In genomic region chr13:67193979-67194378, GRCh38 we compare ENCODE assay signal across 17 cellular contexts. TPM values are rescaled to one million over a fixed set of nuclear protein-coding genes. Genes with fewer than 3 reads are reported as not detected.
A peak's percentile ranks its signal among the peaks of the same experiment; 100 is the strongest.
DNase-seq lines count a peak whose midpoint lies in the region; ATAC-seq, FAIRE-seq and TF ChIP-seq lines count a peak whose summit lies in the region.
"Had no signal": no experiment of that assay in that cellular context is flagged by ENCODE, and none has a peak within 500 bp of the region (broad histone marks: within the 10 kb centered on the region; RNA-seq: fewer than 3 reads in every experiment).

No MANE protein-coding gene starts in this region.

- H3K27me3 ChIP-seq in foreskin keratinocyte, result no peaks in the 10 kb centered on the region
- H3K27me3 ChIP-seq: BLaER1 treated with 17β-estradiol and CSF1 and Interleukin-3, amounts not matched to agents 10 nM and 100 nM had no signal

- CTCF ChIA-PET in OCI-LY7 (lab: Charles Lee; ENCODE audit: unreplicated experiment), result no interaction called here

- H3K9ac ChIP-seq in kidney (ENCODE audit: low read length in 2 of 2), result no peak overlapping the region
- H3K9ac ChIP-seq: BLaER1 treated with 17β-estradiol and CSF1 and Interleukin-3, amounts not matched to agents 10 nM and 100 nM had no signal

- H3K9me2 ChIP-seq in OCI-LY7 (ENCODE audit: insufficient read depth, low read length), result no peaks in the 10 kb centered on the region

- TF ChIP-seq CTCF in OCI-LY7 (conservative IDR thresholded peaks at IDR 0.05; ENCODE audit: low read length), result no peak
- TF ChIP-seq CTCF in kidney (IDR thresholded peaks at IDR 0.05; ENCODE audit: borderline replicate concordance, extremely low read depth, insufficient read depth), result no peak
- no peak for TF ChIP-seq CTCF in foreskin keratinocyte (conservative IDR thresholded peaks at IDR 0.05)

- ATAC-seq in foreskin keratinocyte (no peak), GM19023 (IDR thresholded peaks at IDR 0.05; ENCODE audit: unreplicated experiment) (no peak)
- ATAC-seq: CD8-positive, alpha-beta T cell; HepG2 had no signal

- H3K9me3 ChIP-seq in OCI-LY7 (ENCODE audit: low read length), result no peaks in the 10 kb centered on the region
- no peaks in the 10 kb centered on the region for H3K9me3 ChIP-seq in kidney (ENCODE audit: control insufficient read depth in 1 of 2, low read length in 2 of 2)

- H3K4me3 ChIP-seq in OCI-LY7 (ENCODE audit: low read depth, low read length, poor library complexity, severe bottlenecking) (no peak overlapping the region), kidney (ENCODE audit: low read length in 2 of 2) (no peak overlapping the region)
- H3K4me3 ChIP-seq: BLaER1 treated with 17β-estradiol and CSF1 and Interleukin-3, amounts not matched to agents 10 nM and 100 nM had no signal

- intact Hi-C loops in OCI-LY7 (cut with micrococcal nuclease; ENCODE audit: unreplicated experiment) (no loop called here), kidney (cut with DNase I) (no loop called here)

- DNase-seq in NCI-H1105 treated with DMSO at 0.1 percent for 48 hours (lab: John Stamatoyannopoulos, UW) (peak; percentile 18), NCI-H1105 (lab: John Stamatoyannopoulos, UW) (no peak), OCI-LY7 (ENCODE audit: low spot score) (no peak), kidney (no peak), foreskin keratinocyte (no peak), NCI-H146 (lab: John Stamatoyannopoulos, UW) (no peak)
- DNase-seq: Calu3; CD8-positive, alpha-beta T cell; DMS79 treated with DMSO at 0.1 percent for 48 hours; GF-D8; H9 had no signal

- H3K4me2 ChIP-seq in OCI-LY7 (ENCODE audit: low read length), result 0 out of 2 replicates have a peak overlapping the region, but pooled peaks have one; percentile 9
- H3K4me2 ChIP-seq: BLaER1 treated with 17β-estradiol and CSF1 and Interleukin-3, amounts not matched to agents 10 nM and 100 nM had no signal

- H2AFZ ChIP-seq in OCI-LY7 (ENCODE audit: low read length), result peak overlapping the region; percentile 9; the same call in 1 of the 2 replicates

- POLR2A ChIA-PET in OCI-LY7 (lab: Charles Lee), result interaction anchor here (0.6 to 1.0 kb wide), 5 partner anchors 9 to 426 kb away, joined by 3 to 4 read pairs (median 3); no protein-coding TSS in a partner anchor

- no TSS peak for BruUV-seq in OCI-LY7 (replicated peaks; lab: Mats Ljungman, UMichigan)

- peak; percentile 60 for FAIRE-seq in kidney (lab: Jason Lieb, UNC)
- FAIRE-seq: GM19239, H1, HepG2 had no signal

- no peaks in the 10 kb centered on the region for H3K4me1 ChIP-seq in OCI-LY7 (ENCODE audit: insufficient read depth, low read length, poor library complexity, severe bottlenecking)
- H3K4me1 ChIP-seq in kidney (ENCODE audit: control insufficient read depth in 1 of 2, insufficient read depth in 1 of 2, low read depth in 1 of 2, low read length in 2 of 2), result no peaks in the 10 kb centered on the region
- H3K4me1 ChIP-seq in foreskin keratinocyte, result no peaks in the 10 kb centered on the region
- H3K4me1 ChIP-seq: BLaER1 treated with 17β-estradiol and CSF1 and Interleukin-3, amounts not matched to agents 10 nM and 100 nM had no signal

- no peaks in the 10 kb centered on the region for H4K20me1 ChIP-seq in OCI-LY7 (ENCODE audit: insufficient read depth, low read length)
- H4K20me1 ChIP-seq: BLaER1 treated with 17β-estradiol and CSF1 and Interleukin-3, amounts not matched to agents 10 nM and 100 nM had no signal

- no peak overlapping the region for H3K27ac ChIP-seq in OCI-LY7 (ENCODE audit: low read depth, low read length, poor library complexity, severe bottlenecking)
- H3K27ac ChIP-seq in kidney (ENCODE audit: low read depth in 2 of 2, low read length in 2 of 2), result no peak overlapping the region
- H3K27ac ChIP-seq in foreskin keratinocyte, result no peak overlapping the region
- H3K27ac ChIP-seq: 22Rv1; BLaER1 treated with 17β-estradiol and CSF1 and Interleukin-3, amounts not matched to agents 10 nM and 100 nM had no signal

- H3K79me2 ChIP-seq in OCI-LY7 (ENCODE audit: insufficient read depth, low read depth, low read length), result no peaks in the 10 kb centered on the region

- H3K36me3 ChIP-seq in OCI-LY7 (ENCODE audit: insufficient read depth, low read length) (no peaks in the 10 kb centered on the region), kidney (ENCODE audit: control insufficient read depth in 1 of 2, insufficient read depth in 2 of 2, low read length in 2 of 2) (no peaks in the 10 kb centered on the region)
- H3K36me3 ChIP-seq: BLaER1 treated with 17β-estradiol and CSF1 and Interleukin-3, amounts not matched to agents 10 nM and 100 nM had no signal

RNA-seq across cellular contexts. Expression of gene PCDH9, which starts 36.2 kb away (rescaled TPM):
- total RNA-seq in OCI-LY7 (2014; rRNA removed; shearing (Covaris generic)), result 19.8 and 20.1 TPM in 2 replicates
- 26.0 and 31.6 TPM in 2 replicates for total RNA-seq in OCI-LY7 (2022)
- 9.5 TPM for total RNA-seq in kidney
- polyA plus RNA-seq in kidney (ENCODE audit: insufficient read depth, low read depth, low replicate concordance), result 1.6 TPM
- 0.11 and 0.14 TPM in 2 replicates for total RNA-seq in foreskin keratinocyte
- polyA plus RNA-seq in foreskin keratinocyte, result 0.01 and 0.02 TPM in 2 replicates
- polyA plus RNA-seq: HepG2 had no signal
